1 cellular context compared by ENCODE assay signal in genomic region chr5:33309780-33310345, GRCh38.
TF ChIP-seq lines count a peak whose summit lies in the region.

No MANE protein-coding gene starts in this region.

TF ChIP-seq in SK-N-SH treated with all-trans-retinoic acid at 6 μM for 48 hours, 23 proteins besides CTCF, POLR2A, EP300 and RAD21 (continued from another document):
- TF ChIP-seq, protein P1, sequence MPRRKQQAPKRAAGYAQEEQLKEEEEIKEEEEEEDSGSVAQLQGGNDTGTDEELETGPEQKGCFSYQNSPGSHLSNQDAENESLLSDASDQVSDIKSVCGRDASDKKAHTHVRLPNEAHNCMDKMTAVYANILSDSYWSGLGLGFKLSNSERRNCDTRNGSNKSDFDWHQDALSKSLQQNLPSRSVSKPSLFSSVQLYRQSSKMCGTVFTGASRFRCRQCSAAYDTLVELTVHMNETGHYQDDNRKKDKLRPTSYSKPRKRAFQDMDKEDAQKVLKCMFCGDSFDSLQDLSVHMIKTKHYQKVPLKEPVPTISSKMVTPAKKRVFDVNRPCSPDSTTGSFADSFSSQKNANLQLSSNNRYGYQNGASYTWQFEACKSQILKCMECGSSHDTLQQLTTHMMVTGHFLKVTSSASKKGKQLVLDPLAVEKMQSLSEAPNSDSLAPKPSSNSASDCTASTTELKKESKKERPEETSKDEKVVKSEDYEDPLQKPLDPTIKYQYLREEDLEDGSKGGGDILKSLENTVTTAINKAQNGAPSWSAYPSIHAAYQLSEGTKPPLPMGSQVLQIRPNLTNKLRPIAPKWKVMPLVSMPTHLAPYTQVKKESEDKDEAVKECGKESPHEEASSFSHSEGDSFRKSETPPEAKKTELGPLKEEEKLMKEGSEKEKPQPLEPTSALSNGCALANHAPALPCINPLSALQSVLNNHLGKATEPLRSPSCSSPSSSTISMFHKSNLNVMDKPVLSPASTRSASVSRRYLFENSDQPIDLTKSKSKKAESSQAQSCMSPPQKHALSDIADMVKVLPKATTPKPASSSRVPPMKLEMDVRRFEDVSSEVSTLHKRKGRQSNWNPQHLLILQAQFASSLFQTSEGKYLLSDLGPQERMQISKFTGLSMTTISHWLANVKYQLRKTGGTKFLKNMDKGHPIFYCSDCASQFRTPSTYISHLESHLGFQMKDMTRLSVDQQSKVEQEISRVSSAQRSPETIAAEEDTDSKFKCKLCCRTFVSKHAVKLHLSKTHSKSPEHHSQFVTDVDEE (CRISPR knock-in tag; IDR thresholded peaks at IDR 0.05) = no peak
- TF ChIP-seq ZFP30 (CRISPR knock-in tag; IDR thresholded peaks at IDR 0.05) = no peak
- TF ChIP-seq ZNF8 (CRISPR knock-in tag; IDR thresholded peaks at IDR 0.05) = no peak
- TF ChIP-seq OSR1 (CRISPR knock-in tag; IDR thresholded peaks at IDR 0.05) = no peak
- no peak for TF ChIP-seq BACH2 (CRISPR knock-in tag; IDR thresholded peaks at IDR 0.05; ENCODE audit: borderline replicate concordance)
- no peak for TF ChIP-seq ZFP3 (CRISPR knock-in tag; IDR thresholded peaks at IDR 0.05)
- TF ChIP-seq ZNF70 (CRISPR knock-in tag; IDR thresholded peaks at IDR 0.05) = no peak
- TF ChIP-seq ZNF565 (CRISPR knock-in tag; conservative IDR thresholded peaks at IDR 0.05; ENCODE audit: low read depth) = no peak
- no peak for TF ChIP-seq ZC3H10 (CRISPR knock-in tag; IDR thresholded peaks at IDR 0.05)
- no peak for TF ChIP-seq TCF4 (CRISPR knock-in tag; IDR thresholded peaks at IDR 0.05; ENCODE audit: borderline replicate concordance)
- TF ChIP-seq CSDC2 (CRISPR knock-in tag; IDR thresholded peaks at IDR 0.05) = no peak
- TF ChIP-seq SNAI2 (CRISPR knock-in tag; IDR thresholded peaks at IDR 0.05) = no peak
- no peak for TF ChIP-seq PATZ1 (CRISPR knock-in tag; IDR thresholded peaks at IDR 0.05; ENCODE audit: borderline replicate concordance)
- TF ChIP-seq, protein P2, sequence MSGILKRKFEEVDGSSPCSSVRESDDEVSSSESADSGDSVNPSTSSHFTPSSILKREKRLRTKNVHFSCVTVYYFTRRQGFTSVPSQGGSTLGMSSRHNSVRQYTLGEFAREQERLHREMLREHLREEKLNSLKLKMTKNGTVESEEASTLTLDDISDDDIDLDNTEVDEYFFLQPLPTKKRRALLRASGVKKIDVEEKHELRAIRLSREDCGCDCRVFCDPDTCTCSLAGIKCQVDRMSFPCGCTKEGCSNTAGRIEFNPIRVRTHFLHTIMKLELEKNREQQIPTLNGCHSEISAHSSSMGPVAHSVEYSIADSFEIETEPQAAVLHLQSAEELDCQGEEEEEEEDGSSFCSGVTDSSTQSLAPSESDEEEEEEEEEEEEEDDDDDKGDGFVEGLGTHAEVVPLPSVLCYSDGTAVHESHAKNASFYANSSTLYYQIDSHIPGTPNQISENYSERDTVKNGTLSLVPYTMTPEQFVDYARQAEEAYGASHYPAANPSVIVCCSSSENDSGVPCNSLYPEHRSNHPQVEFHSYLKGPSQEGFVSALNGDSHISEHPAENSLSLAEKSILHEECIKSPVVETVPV (CRISPR knock-in tag; IDR thresholded peaks at IDR 0.05) = no peak
- no peak for TF ChIP-seq ESRRG (CRISPR knock-in tag; IDR thresholded peaks at IDR 0.05)
- no peak for TF ChIP-seq RARB (CRISPR knock-in tag; IDR thresholded peaks at IDR 0.05)
- TF ChIP-seq, protein P3, sequence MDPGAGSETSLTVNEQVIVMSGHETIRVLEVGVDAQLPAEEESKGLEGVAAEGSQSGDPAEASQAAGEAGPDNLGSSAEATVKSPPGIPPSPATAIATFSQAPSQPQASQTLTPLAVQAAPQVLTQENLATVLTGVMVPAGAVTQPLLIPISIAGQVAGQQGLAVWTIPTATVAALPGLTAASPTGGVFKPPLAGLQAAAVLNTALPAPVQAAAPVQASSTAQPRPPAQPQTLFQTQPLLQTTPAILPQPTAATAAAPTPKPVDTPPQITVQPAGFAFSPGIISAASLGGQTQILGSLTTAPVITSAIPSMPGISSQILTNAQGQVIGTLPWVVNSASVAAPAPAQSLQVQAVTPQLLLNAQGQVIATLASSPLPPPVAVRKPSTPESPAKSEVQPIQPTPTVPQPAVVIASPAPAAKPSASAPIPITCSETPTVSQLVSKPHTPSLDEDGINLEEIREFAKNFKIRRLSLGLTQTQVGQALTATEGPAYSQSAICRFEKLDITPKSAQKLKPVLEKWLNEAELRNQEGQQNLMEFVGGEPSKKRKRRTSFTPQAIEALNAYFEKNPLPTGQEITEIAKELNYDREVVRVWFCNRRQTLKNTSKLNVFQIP (CRISPR knock-in tag; IDR thresholded peaks at IDR 0.05; ENCODE audit: borderline replicate concordance, low read depth) = no peak
